22 cellular contexts compared by ENCODE assay signal in genomic region chr15:76636059-76636458, GRCh38.
DNase-seq lines count a peak whose midpoint lies in the region; FAIRE-seq and TF ChIP-seq lines count a peak whose summit lies in the region.
"Had no signal": no experiment of that assay in that cellular context is flagged by ENCODE, and none has a peak within 500 bp of the region (broad histone marks: within the 10 kb centered on the region; RNA-seq: fewer than 3 reads in every experiment).

No MANE protein-coding gene starts in this region.

- no peak overlapping the region for H4K5ac ChIP-seq in mesendoderm (ENCODE audit: low read length)

- H3K18ac ChIP-seq in mesendoderm (ENCODE audit: low read length) = no peak overlapping the region

- no peak overlapping the region for H2BK15ac ChIP-seq in mesendoderm (replicated peaks; ENCODE audit: low read depth)

- no peak overlapping the region for H4K8ac ChIP-seq in mesendoderm (ENCODE audit: low read depth, low read length)

- no peaks in the 10 kb centered on the region for H3K79me2 ChIP-seq in mesendoderm (ENCODE audit: control insufficient read depth, insufficient read depth, low read length)

- no peak overlapping the region for H3K4ac ChIP-seq in mesendoderm (ENCODE audit: low read depth, low read length)

- no peaks in the 10 kb centered on the region for H3K27me3 ChIP-seq in adipocyte (replicated peaks; ENCODE audit: control insufficient read depth, insufficient read depth, low read length)
- no peaks in the 10 kb centered on the region for H3K27me3 ChIP-seq in mesendoderm (ENCODE audit: insufficient read depth, low read length, poor library complexity)
- H3K27me3 ChIP-seq: BLaER1 treated with 17β-estradiol and CSF1 and Interleukin-3, amounts not matched to agents 10 nM and 100 nM; Peyer's patch; SJCRH30 had no signal

- FAIRE-seq in HTR-8/SVneo (lab: Jason Lieb, UNC) = no peak
- FAIRE-seq: H54 had no signal

- no peak overlapping the region for H3K9ac ChIP-seq in adipocyte (ENCODE audit: low read length)
- H3K9ac ChIP-seq in mesendoderm (ENCODE audit: low read length) = no peak overlapping the region
- H3K9ac ChIP-seq: BLaER1 treated with 17β-estradiol and CSF1 and Interleukin-3, amounts not matched to agents 10 nM and 100 nM had no signal

- no peak overlapping the region for H2BK5ac ChIP-seq in mesendoderm (ENCODE audit: low read length)

- H3K4me2 ChIP-seq in mesendoderm (ENCODE audit: low read length) = no peak overlapping the region
- H3K4me2 ChIP-seq: BLaER1 treated with 17β-estradiol and CSF1 and Interleukin-3, amounts not matched to agents 10 nM and 100 nM had no signal

- H3K27ac ChIP-seq in HEK293 (ENCODE audit: extremely low read depth, low read depth, low read length) = no peak overlapping the region
- no peak overlapping the region for H3K27ac ChIP-seq in mesendoderm (ENCODE audit: low read depth, low read length)
- H3K27ac ChIP-seq: BLaER1 treated with 17β-estradiol and CSF1 and Interleukin-3, amounts not matched to agents 10 nM and 100 nM; Peyer's patch; SJCRH30 had no signal

- no peak overlapping the region for H2BK120ac ChIP-seq in mesendoderm (ENCODE audit: low read depth, low read length)

- no peaks in the 10 kb centered on the region; the same call in 1 of the 2 replicates for H3K9me3 ChIP-seq in HEK293 (ENCODE audit: control insufficient read depth, insufficient read depth, low read depth, low read length)
- peaks cover 9% of the 10 kb centered on the region for H3K9me3 ChIP-seq in adipocyte (ENCODE audit: control insufficient read depth, low read length)
- H3K9me3 ChIP-seq: Peyer's patch had no signal

- H3K23ac ChIP-seq in mesendoderm (ENCODE audit: low read length) = no peak overlapping the region

- peak; percentile 9 for DNase-seq in EL
- no peak for DNase-seq in adipocyte (ENCODE audit: low read depth)
- DNase-seq in fibroblast of the aortic adventitia (ENCODE audit: low read depth) = peak; percentile 1
- no peak for DNase-seq in mesendoderm
- DNase-seq in NCI-H510A treated with DMSO at 0.1 percent for 48 hours (lab: John Stamatoyannopoulos, UW) = no peak
- no peak for DNase-seq in HTR-8/SVneo (ENCODE audit: insufficient read length, low spot score)
- no peak for DNase-seq in Ammon's horn (ENCODE audit: low spot score)
- DNase-seq: Caco-2; CD4-positive, alpha-beta memory T cell; DMS 273 treated with DMSO at 0.1 percent for 48 hours; GF-D8; Karpas-422; NCI-H1048; NCI-H1417 treated with DMSO at 0.1 percent for 48 hours; NCI-H187; NK-92 treated with Interleukin-12 subunit alpha and Interleukin-12 subunit beta, amount 100 ng/mL, for 24 hours; Peyer's patch; SJCRH30; T-helper 1 cell had no signal

- TF ChIP-seq CTCF in HEK293 (tag by site-specific recombination; IDR thresholded peaks at IDR 0.05) (no peak), fibroblast of the aortic adventitia (IDR thresholded peaks at IDR 0.05; ENCODE audit: insufficient read depth, low read length) (no peak)

- H3K56ac ChIP-seq in mesendoderm (ENCODE audit: low read length) = no peak overlapping the region

- CTCF ChIA-PET in HEK293 (lab: Yijun Ruan, JAX) = interaction anchor here (0.5 kb wide), 1 partner anchor 17 kb away, joined by 3 read pairs; no protein-coding TSS in a partner anchor

- H3K36me3 ChIP-seq in HEK293 (ENCODE audit: control insufficient read depth in 2 of 2, insufficient read depth in 1 of 2, low read length in 2 of 2) (no peaks in the 10 kb centered on the region), adipocyte (ENCODE audit: control insufficient read depth, insufficient read depth, low read length, severe bottlenecking) (no peaks in the 10 kb centered on the region), mesendoderm (ENCODE audit: control insufficient read depth, insufficient read depth, low read length) (no peaks in the 10 kb centered on the region)
- H3K36me3 ChIP-seq: Peyer's patch, SJCRH30 had no signal

- no peaks in the 10 kb centered on the region for H3K79me1 ChIP-seq in mesendoderm (ENCODE audit: low read length)

- no peak overlapping the region for H2AK5ac ChIP-seq in mesendoderm (ENCODE audit: low read length)

- H3K4me3 ChIP-seq in HEK293 (ENCODE audit: low read depth, low read length) = no peak overlapping the region
- peak overlapping the region; percentile 37 for H3K4me3 ChIP-seq in adipocyte (ENCODE audit: low read length)
- H3K4me3 ChIP-seq in fibroblast of the aortic adventitia (ENCODE audit: low read depth, low read length) = no peak overlapping the region
- no peak overlapping the region for H3K4me3 ChIP-seq in mesendoderm (ENCODE audit: low read length)
- H3K4me3 ChIP-seq: BLaER1 treated with 17β-estradiol and CSF1 and Interleukin-3, amounts not matched to agents 10 nM and 100 nM; Peyer's patch; SJCRH30 had no signal

- no peaks in the 10 kb centered on the region for H3K4me1 ChIP-seq in HEK293 (ENCODE audit: control insufficient read depth, insufficient read depth, low read length)
- H3K4me1 ChIP-seq in adipocyte (ENCODE audit: control insufficient read depth, insufficient read depth, low read length) = no peaks in the 10 kb centered on the region
- no peaks in the 10 kb centered on the region for H3K4me1 ChIP-seq in mesendoderm (ENCODE audit: control insufficient read depth, low read depth, low read length)
- H3K4me1 ChIP-seq: BLaER1 treated with 17β-estradiol and CSF1 and Interleukin-3, amounts not matched to agents 10 nM and 100 nM; Caco-2; Peyer's patch had no signal

- POLR2A ChIA-PET in HEK293 (lab: Yijun Ruan, JAX) = no interaction called here

TF ChIP-seq in HEK293, 187 proteins besides CTCF, POLR2A, EP300 and RAD21:
- peak; percentile 38 for TF ChIP-seq SETDB1 (IDR thresholded peaks at IDR 0.05; ENCODE audit: insufficient read length, low read length)
- no peak for TF ChIP-seq ZNF335 (tag by site-specific recombination; conservative IDR thresholded peaks at IDR 0.05)

Comparison
In these comparisons a context has a peak if more than half of its experiments do, and no peak if none do; other contexts are left out.
1. DNase-seq: peak in EL (single experiment) and fibroblast of the aortic adventitia (single experiment); none in adipocyte (single experiment), mesendoderm (single experiment), NCI-H510A treated with DMSO at 0.1 percent for 48 hours (single experiment), HTR-8/SVneo (single experiment) and Ammon's horn (single experiment).